8 cellular contexts compared by ENCODE assay signal in genomic region chr19:44142014-44142523, GRCh38. TPM values are rescaled to one million over a fixed set of nuclear protein-coding genes. Genes with fewer than 3 reads are reported as not detected.
DNase-seq lines count a peak whose midpoint lies in the region; ATAC-seq, FAIRE-seq and TF ChIP-seq lines count a peak whose summit lies in the region.

No MANE protein-coding gene starts in this region.

- H3K27me3 Mint-ChIP-seq in T-helper 17 cell (no peaks in the 10 kb centered on the region), nephron (ENCODE audit: low read depth) (no peaks in the 10 kb centered on the region)

- POLR2A ChIA-PET in A549 (lab: Yijun Ruan, JAX) = no interaction called here

- intact Hi-C loops in esophagus squamous epithelium (cut with DNase I) = no loop called here

- no peaks in the 10 kb centered on the region for H3K4me1 ChIP-seq in A549
- peaks cover 0 to 24% (median 8%) of the 10 kb centered on the region in 3 donors for H3K4me1 ChIP-seq in esophagus squamous epithelium

- CTCF ChIA-PET in A549 (lab: Yijun Ruan, JAX) = interaction anchor here (0.6 to 0.9 kb wide), 2 partner anchors 11 to 138 kb away, joined by 3 read pairs; no protein-coding TSS in a partner anchor

- peaks cover 0 to 33% (median 15%) of the 10 kb centered on the region in 3 donors for H3K36me3 ChIP-seq in esophagus squamous epithelium

- peaks cover 28% of the 10 kb centered on the region for H3K9me3 ChIP-seq in A549
- no peaks in the 10 kb centered on the region for H3K9me3 ChIP-seq in T-helper 17 cell (ENCODE audit: control insufficient read depth, low read length, poor library complexity, severe bottlenecking)
- H3K9me3 ChIP-seq in esophagus squamous epithelium = no peaks in the 10 kb centered on the region

- peak overlapping the region; percentile 81 for H3K4me2 ChIP-seq in A549

- H3K27ac ChIP-seq in A549 (peak overlapping the region; percentile 78 to 89), esophagus squamous epithelium (peak overlapping the region in 3 of 4 donors; percentile 82 to 86 (median 83))

- H3K27ac Mint-ChIP-seq in T-helper 17 cell (peak overlapping the region; percentile 96), nephron (peak overlapping the region; percentile 86 to 95 (median 91))

- H3K4me1 Mint-ChIP-seq in T-helper 17 cell (peaks cover 12% of the 10 kb centered on the region), nephron (peaks cover 33% of the 10 kb centered on the region)

- WGBS in A549 (ENCODE audit: missing lambda C conversion rate) = 41% methylated on average over 17 of the region's 17 CpGs
- WGBS in esophagus squamous epithelium, 2 donors = 15 to 23% methylated on average over 15 of the region's 17 CpGs

- H3K4me3 ChIP-seq in A549 (peak overlapping the region; percentile 69), esophagus squamous epithelium (peak overlapping the region; percentile 83 to 95 (median 90))

- ATAC-seq in A549 (peak; percentile 16 to 51; a peak in 5 of 6 replicates), GM19467 (IDR thresholded peaks at IDR 0.05; ENCODE audit: unreplicated experiment) (peak; percentile 18), T-helper 17 cell (no peak), GM19324 (IDR thresholded peaks at IDR 0.05; ENCODE audit: low FRiP score, unreplicated experiment) (no peak), GM18517 (IDR thresholded peaks at IDR 0.05; ENCODE audit: unreplicated experiment) (no peak)

- peak overlapping the region; percentile 95 for H3K4me3 Mint-ChIP-seq in T-helper 17 cell
- peak overlapping the region; percentile 94 to 95 (median 94) for H3K4me3 Mint-ChIP-seq in nephron

- no peak for TF ChIP-seq EP300 in A549 (IDR thresholded peaks at IDR 0.05)

- TF ChIP-seq CTCF in A549 (IDR thresholded peaks at IDR 0.05) (no peak), esophagus squamous epithelium (IDR thresholded peaks at IDR 0.05) (no peak), nephron (IDR thresholded peaks at IDR 0.05; ENCODE audit: unreplicated experiment in 3 of 3) (no peak)

- H3K9me3 Mint-ChIP-seq in nephron = peaks cover 11% of the 10 kb centered on the region

- no peak for TF ChIP-seq RAD21 in A549 (conservative IDR thresholded peaks at IDR 0.05 in 1 of 2, IDR thresholded peaks at IDR 0.05 in 1 of 2)

- TF ChIP-seq POLR2A in A549 (IDR thresholded peaks at IDR 0.05; ENCODE audit: low read length) (no peak), esophagus squamous epithelium (IDR thresholded peaks at IDR 0.05) (no peak)

- no peaks in the 10 kb centered on the region for H3K27me3 ChIP-seq in esophagus squamous epithelium

- FAIRE-seq in A549 (lab: Jason Lieb, UNC) = no peak

- DNase-seq in A549 (ENCODE audit: low read depth in 1 of 2, low spot score in 1 of 2) (peak in 1 of 2 experiments; percentile 14), T-helper 17 cell (no peak), esophagus squamous epithelium (lab: John Stamatoyannopoulos, UW) (no peak), KBM-7 (no peak)

- in situ Hi-C loops in KBM-7 (cut with MboI; ENCODE audit: low pct_unique_long_range_greater_than_20kb, low sequenced_read_pairs) = no loop called here

- H3K36me3 Mint-ChIP-seq in T-helper 17 cell (ENCODE audit: low read depth) (peaks cover 3% of the 10 kb centered on the region), nephron (ENCODE audit: low read depth) (peaks cover 30% of the 10 kb centered on the region)

TF ChIP-seq in A549, 52 proteins besides CTCF, POLR2A, EP300 and RAD21:
- TF ChIP-seq HMGXB4 (CRISPR knock-in tag; IDR thresholded peaks at IDR 0.05; ENCODE audit: borderline replicate concordance) (no peak), PHF8 (IDR thresholded peaks at IDR 0.05; ENCODE audit: borderline replicate concordance, low read depth) (no peak), KDM5A (IDR thresholded peaks at IDR 0.05) (no peak), HDAC2 (IDR thresholded peaks at IDR 0.05) (0 out of 2 replicates have a peak, but pooled peaks have one; percentile 4), MAZ (IDR thresholded peaks at IDR 0.05; ENCODE audit: borderline replicate concordance, low read depth, low read length) (no peak)

RNA-seq across cellular contexts. Expression of gene ZNF234, which starts 0.7 kb away (rescaled TPM):
- polyA plus RNA-seq in A549 (2011; rRNA removed) (5.8 and 6.2 TPM in 2 replicates), A549 (2017; fragmentation: RNase III; extraction: RNeasy Plus Mini Kit Qiagen cat#74134 plus additional on column Dnase treatment) (4.7 to 5.4 TPM (median 5.1 TPM) in 3 replicates)
- 1.0 and 1.2 TPM in 2 replicates for polyA plus RNA-seq in A549 (2012; cell fraction: cytosol; rRNA removed)
- polyA plus RNA-seq in A549 (2012; cell fraction: nucleus; rRNA removed) = 2.0 and 4.2 TPM in 2 replicates
- 5.9 and 7.0 TPM in 2 replicates for polyA minus RNA-seq in A549 (2011; rRNA and poly(A)+ RNA removed)
- total RNA-seq in T-helper 17 cell (1 to 10 TPM; 3.7 to 5.5 TPM), esophagus squamous epithelium (1 to 10 TPM in 3 of 4 donors, under 1 TPM in 1; 0.88 to 8.4 (median 3.4) TPM)

RNA-seq across cellular contexts. Expression of gene ZNF226, which starts 22.8 kb away (rescaled TPM):
- polyA plus RNA-seq in A549 (2011; rRNA removed) = 46.3 and 53.2 TPM in 2 replicates
- polyA plus RNA-seq in A549 (2012; cell fraction: cytosol; rRNA removed) = 10.4 and 10.6 TPM in 2 replicates
- 5.0 and 9.9 TPM in 2 replicates for polyA plus RNA-seq in A549 (2012; cell fraction: nucleus; rRNA removed)
- polyA plus RNA-seq in A549 (2017; fragmentation: RNase III; extraction: RNeasy Plus Mini Kit Qiagen cat#74134 plus additional on column Dnase treatment) = 26.8 to 27.6 TPM (median 27.2 TPM) in 3 replicates
- polyA minus RNA-seq in A549 (2011; rRNA and poly(A)+ RNA removed) = 11.6 and 14.3 TPM in 2 replicates
- total RNA-seq in T-helper 17 cell = 10 to 100 TPM; 11.4 to 16.0 TPM
- total RNA-seq in esophagus squamous epithelium = 10 to 100 TPM in 3 of 4 donors, 1 to 10 TPM in 1; 9.9 to 23.8 (median 12.9) TPM

RNA-seq across cellular contexts. Expression of gene ZNF225, which starts 28.9 kb away (rescaled TPM):
- polyA plus RNA-seq in A549 (2011; rRNA removed) = 4.3 TPM in 2 replicates
- polyA plus RNA-seq in A549 (2012; cell fraction: cytosol; rRNA removed) = 0.47 and 0.49 TPM in 2 replicates
- 0.52 and 0.89 TPM in 2 replicates for polyA plus RNA-seq in A549 (2012; cell fraction: nucleus; rRNA removed)
- 3.3 to 3.7 TPM (median 3.3 TPM) in 3 replicates for polyA plus RNA-seq in A549 (2017; fragmentation: RNase III; extraction: RNeasy Plus Mini Kit Qiagen cat#74134 plus additional on column Dnase treatment)
- 3.7 and 3.9 TPM in 2 replicates for polyA minus RNA-seq in A549 (2011; rRNA and poly(A)+ RNA removed)
- total RNA-seq in T-helper 17 cell = 1 to 10 TPM in 1 of 2 donors, under 1 TPM in 1; 0.63 to 1.7 TPM
- total RNA-seq in esophagus squamous epithelium = 1 to 10 TPM; 1.2 to 3.1 (median 2.4) TPM

RNA-seq across cellular contexts. Expression of gene ZNF224, which starts 47.9 kb away (rescaled TPM):
- polyA plus RNA-seq in A549 (2011; rRNA removed) = 22.3 and 25.0 TPM in 2 replicates
- polyA plus RNA-seq in A549 (2012; cell fraction: cytosol; rRNA removed) = 6.5 and 6.6 TPM in 2 replicates
- 10.3 and 14.1 TPM in 2 replicates for polyA plus RNA-seq in A549 (2012; cell fraction: nucleus; rRNA removed)
- 17.0 to 21.0 TPM (median 17.1 TPM) in 3 replicates for polyA plus RNA-seq in A549 (2017; fragmentation: RNase III; extraction: RNeasy Plus Mini Kit Qiagen cat#74134 plus additional on column Dnase treatment)
- polyA minus RNA-seq in A549 (2011; rRNA and poly(A)+ RNA removed) = 21.9 and 25.1 TPM in 2 replicates
- total RNA-seq in T-helper 17 cell = 10 to 100 TPM; 30.6 to 34.8 TPM
- total RNA-seq in esophagus squamous epithelium = 10 to 100 TPM in 1 of 4 donors, 1 to 10 TPM in 3; 5.7 to 23.8 (median 8.2) TPM

Comparison
In these comparisons a context has a peak if more than half of its experiments do, and no peak if none do; other contexts are left out.
1. ATAC-seq: peak in A549 (2 of 2) and GM19467 (single experiment); none in T-helper 17 cell (single experiment), GM19324 (single experiment) and GM18517 (single experiment).